Comparison of ENCODE assay signal across 8 cellular contexts in genomic region chr4:77863341-77863740, GRCh38. TPM values are rescaled to one million over a fixed set of nuclear protein-coding genes. Genes with fewer than 3 reads are reported as not detected.
A peak's percentile ranks its signal among the peaks of the same experiment; 100 is the strongest.
DNase-seq lines count a peak whose midpoint lies in the region; ATAC-seq and TF ChIP-seq lines count a peak whose summit lies in the region.
"Not testable (repeated sequence)": the region's sequence is repeated elsewhere in the genome, so short reads cannot be mapped to it uniquely, and the experiment has no call there.

No MANE protein-coding gene starts in this region.

- H2AFZ ChIP-seq in SK-N-SH (ENCODE audit: low read depth) (peak overlapping the region; percentile 83), osteoblast (ENCODE audit: low read length) (peak overlapping the region; percentile 95)

- TF ChIP-seq CTCF in Calu3 (IDR thresholded peaks at IDR 0.05; ENCODE audit: unreplicated experiment); SK-N-SH (IDR thresholded peaks at IDR 0.05); endodermal cell (conservative IDR thresholded peaks at IDR 0.05); kidney epithelial cell (IDR thresholded peaks at IDR 0.05; ENCODE audit: insufficient read depth, low read length, poor library complexity, severe bottlenecking); osteoblast (IDR thresholded peaks at IDR 0.05; ENCODE audit: extremely low read depth, low read depth, low read length); thoracic aorta (IDR thresholded peaks at IDR 0.05): not testable (repeated sequence)

- CTCF ChIA-PET in Calu3 (lab: Charles Lee), result interaction anchor here (0.7 to 1.0 kb wide), 2 partner anchors 15 to 1592 kb away, joined by 3 read pairs; no protein-coding TSS in a partner anchor
- CTCF ChIA-PET in SK-N-SH (lab: Yijun Ruan, JAX), result not testable (repeated sequence)

- not testable (repeated sequence) for H3K27me3 ChIP-seq in SK-N-SH (ENCODE audit: insufficient read depth); endodermal cell (ENCODE audit: control insufficient read depth, insufficient read depth, low read length, poor library complexity, severe bottlenecking); kidney epithelial cell (ENCODE audit: control insufficient read depth, insufficient read depth, low read length); osteoblast (ENCODE audit: insufficient read depth, low read length); thoracic aorta (replicated peaks; ENCODE audit: insufficient read depth)

- H3K4me3 Mint-ChIP-seq in Calu3 (ENCODE audit: low read depth, unreplicated experiment) (peak overlapping the region; percentile 95), IgD-negative memory B cell (peak overlapping the region; percentile 91 to 100 (median 97)), endodermal cell (peak overlapping the region; percentile 87)

- TF ChIP-seq RAD21 in SK-N-SH (IDR thresholded peaks at IDR 0.05; ENCODE audit: low read length), result not testable (repeated sequence)

- TSS peak; percentile 36 for BruUV-seq in Calu3 (replicated peaks; lab: Mats Ljungman, UMichigan)

- H3K9me2 ChIP-seq in SK-N-SH, result not testable (repeated sequence)

- H3K27ac Mint-ChIP-seq in Calu3 (ENCODE audit: unreplicated experiment) (peak overlapping the region; percentile 98), IgD-negative memory B cell (peak overlapping the region; percentile 99 to 100 (median 100)), endodermal cell (peak overlapping the region; percentile 99)
- peak overlapping the region; percentile 98 to 100 for H3K27ac Mint-ChIP-seq in activated naive CD4-positive, alpha-beta T cell treated with anti-CD3 and anti-CD28 coated beads, Interleukin-2, amount 50 U/mL, for 72 hours

- peak in 1 of 2 donors; percentile 5 for ATAC-seq in activated naive CD4-positive, alpha-beta T cell treated with anti-CD3 and anti-CD28 coated beads, Interleukin-2, amount 50 U/mL, for 72 hours
- not testable (repeated sequence) for ATAC-seq in thoracic aorta (ENCODE audit: insufficient number of reproducible peaks, low FRiP score, low read depth)

- H3K9ac ChIP-seq in SK-N-SH (peak overlapping the region; percentile 97), endodermal cell (ENCODE audit: extremely low read depth, low read length, poor library complexity, severe bottlenecking) (peak overlapping the region; percentile 89)

- not testable (repeated sequence) for H3K4me1 ChIP-seq in SK-N-SH (ENCODE audit: control insufficient read depth in 1 of 2, insufficient read depth in 2 of 2, low read depth in 1 of 2, low read length in 1 of 2); endodermal cell (ENCODE audit: control insufficient read depth, insufficient read depth, low read length)
- H3K4me1 ChIP-seq in osteoblast (ENCODE audit: insufficient read depth, low read length) (peaks cover 12% of the 10 kb centered on the region), thoracic aorta (ENCODE audit: control insufficient read depth in 1 of 2, low read depth in 2 of 2) (peaks cover 5 to 14% of the 10 kb centered on the region in 2 donors)

- H3K36me3 ChIP-seq in SK-N-SH (replicated peaks in 1 of 2; ENCODE audit: control insufficient read depth in 1 of 2, insufficient read depth in 2 of 2, low read length in 1 of 2), result peaks cover 2 to 16% of the 10 kb centered on the region in 2 experiments
- H3K36me3 ChIP-seq in endodermal cell (ENCODE audit: control insufficient read depth, insufficient read depth, low read length); kidney epithelial cell (ENCODE audit: control insufficient read depth, insufficient read depth, low read length); osteoblast (ENCODE audit: insufficient read depth, low read length); thoracic aorta: not testable (repeated sequence)

- POLR2A ChIA-PET in SK-N-SH (lab: Yijun Ruan, JAX), result not testable (repeated sequence)

- H4K20me1 ChIP-seq in SK-N-SH (ENCODE audit: insufficient read depth); osteoblast (ENCODE audit: insufficient read depth, low read length): not testable (repeated sequence)

- H3K4me2 ChIP-seq in SK-N-SH (peak overlapping the region; percentile 65), osteoblast (ENCODE audit: insufficient read depth, low read length) (peak overlapping the region; percentile 91)

- H3K27ac ChIP-seq in SK-N-SH (ENCODE audit: low read depth in 2 of 2, low read length in 1 of 2) (peak overlapping the region; percentile 97 to 99; a peak in 3 of 4 replicates), osteoblast (ENCODE audit: low read depth, low read length) (peak overlapping the region; percentile 98), thoracic aorta (peak overlapping the region; percentile 94 to 98)
- not testable (repeated sequence) for H3K27ac ChIP-seq in endodermal cell (ENCODE audit: low read depth, low read length)

- H3K4me1 Mint-ChIP-seq in Calu3 (ENCODE audit: low read depth, unreplicated experiment), result peaks cover 12% of the 10 kb centered on the region
- peaks cover 18 to 33% (median 29%) of the 10 kb centered on the region in 3 donors for H3K4me1 Mint-ChIP-seq in IgD-negative memory B cell
- H3K4me1 Mint-ChIP-seq in endodermal cell, result not testable (repeated sequence)

- not testable (repeated sequence) for H3K27me3 Mint-ChIP-seq in Calu3 (ENCODE audit: unreplicated experiment); IgD-negative memory B cell; endodermal cell (ENCODE audit: insufficient read depth)

- H3K9me3 Mint-ChIP-seq in Calu3 (ENCODE audit: low read depth, unreplicated experiment); IgD-negative memory B cell; activated naive CD4-positive, alpha-beta T cell treated with anti-CD3 and anti-CD28 coated beads, Interleukin-2, amount 50 U/mL, for 72 hours; endodermal cell: not testable (repeated sequence)

- H3K79me2 ChIP-seq in SK-N-SH (ENCODE audit: insufficient read depth) (peaks cover 44% of the 10 kb centered on the region), osteoblast (ENCODE audit: insufficient read depth, low read length) (peaks cover 49% of the 10 kb centered on the region)

- peak overlapping the region; percentile 69 to 98 for H3K4me3 ChIP-seq in SK-N-SH (ENCODE audit: low read depth in 2 of 2, low read length in 1 of 2)
- H3K4me3 ChIP-seq in endodermal cell (ENCODE audit: low read length), result peak overlapping the region; percentile 91
- H3K4me3 ChIP-seq in kidney epithelial cell (ENCODE audit: low read depth, low read length), result peak overlapping the region; percentile 81
- H3K4me3 ChIP-seq in osteoblast (ENCODE audit: insufficient read depth, low read length), result peak overlapping the region; percentile 99
- H3K4me3 ChIP-seq in thoracic aorta, result peak overlapping the region; percentile 90

- intact Hi-C loops in Calu3 (cut with micrococcal nuclease; ENCODE audit: unreplicated experiment), result not testable (repeated sequence)

- H3K36me3 Mint-ChIP-seq in Calu3 (ENCODE audit: insufficient read depth, unreplicated experiment), result peaks cover 33% of the 10 kb centered on the region
- not testable (repeated sequence) for H3K36me3 Mint-ChIP-seq in IgD-negative memory B cell
- H3K36me3 Mint-ChIP-seq in activated naive CD4-positive, alpha-beta T cell treated with anti-CD3 and anti-CD28 coated beads, Interleukin-2, amount 50 U/mL, for 72 hours, result peaks cover 18 to 20% of the 10 kb centered on the region in 2 donors
- H3K36me3 Mint-ChIP-seq in endodermal cell (ENCODE audit: low read depth), result peaks cover 14% of the 10 kb centered on the region

- not testable (repeated sequence) for DNase-seq in Calu3; SK-N-SH; activated naive CD4-positive, alpha-beta T cell treated with anti-CD3 and anti-CD28 coated beads, Interleukin-2, amount 50 U/mL, for 72 hours (ENCODE audit: low spot score in 2 of 2); endodermal cell; kidney epithelial cell (ENCODE audit: low read depth); osteoblast (ENCODE audit: insufficient read length, low spot score, missing footprints); thoracic aorta (ENCODE audit: low spot score)

- 14% methylated on average over 14 of the region's 14 CpGs for WGBS in SK-N-SH (ENCODE audit: low lambda C conversion rate)
- 38 to 42% methylated on average over 9 to 14 of the region's 14 CpGs for WGBS in endodermal cell (ENCODE audit: insufficient coverage in 1 of 2, insufficient read length in 1 of 2), 2 experiments

- not testable (repeated sequence) for H3K9me3 ChIP-seq in SK-N-SH; endodermal cell (ENCODE audit: control insufficient read depth, low read length); osteoblast (ENCODE audit: low read depth, low read length); thoracic aorta

- H3F3A ChIP-seq in SK-N-SH (replicated peaks; ENCODE audit: insufficient read depth), result peaks cover 20% of the 10 kb centered on the region

- not testable (repeated sequence) for TF ChIP-seq EP300 in SK-N-SH (IDR thresholded peaks at IDR 0.05; ENCODE audit: borderline replicate concordance in 1 of 2, low read depth in 1 of 2, low read length in 1 of 2)

RNA-seq across cellular contexts. Expression of gene MRPL1, which starts 0.7 kb away (rescaled TPM):
- total RNA-seq in Calu3 (2022) (24.1 and 29.3 TPM in 2 replicates), endodermal cell (10 to 100 TPM; 31.7 to 46.4 TPM), kidney epithelial cell (32.0 and 35.8 TPM in 2 replicates), osteoblast (23.2 and 25.3 TPM in 2 replicates), thoracic aorta (10 to 100 TPM in 1 of 2 donors, 1 to 10 TPM in 1; 6.1 to 22.5 TPM)
- polyA plus RNA-seq in IgD-negative memory B cell (30.0 TPM), SK-N-SH (2012; rRNA removed) (11.0 and 13.0 TPM in 2 replicates)
- 18.3 and 28.8 TPM in 2 replicates for polyA plus RNA-seq in SK-N-SH (2012; cell fraction: cytosol; rRNA removed)
- polyA plus RNA-seq in SK-N-SH (2012; cell fraction: nucleus; rRNA removed), result 3.5 and 6.7 TPM in 2 replicates
- total RNA-seq in activated naive CD4-positive, alpha-beta T cell treated with anti-CD3 and anti-CD28 coated beads, Interleukin-2, amount 50 U/mL, for 72 hours, result 10 to 100 TPM; 21.0 to 47.2 TPM
- 31.7 TPM for polyA plus RNA-seq in endodermal cell (2013, experiment 1 of 2)
- polyA plus RNA-seq in endodermal cell (2013, experiment 2 of 2), result 33.2 TPM

RNA-seq across cellular contexts. Expression of gene CNOT6L, which starts 44.2 kb away (rescaled TPM):
- total RNA-seq in Calu3 (2022) (27.1 and 29.7 TPM in 2 replicates), endodermal cell (10 to 100 TPM; 26.0 to 37.1 TPM), kidney epithelial cell (11.8 and 15.8 TPM in 2 replicates), osteoblast (15.2 and 17.4 TPM in 2 replicates), thoracic aorta (10 to 100 TPM; 22.9 to 39.9 TPM)
- polyA plus RNA-seq in IgD-negative memory B cell (40.1 TPM), SK-N-SH (2012; rRNA removed) (2.3 and 2.8 TPM in 2 replicates)
- polyA plus RNA-seq in SK-N-SH (2012; cell fraction: cytosol; rRNA removed), result 4.1 and 4.6 TPM in 2 replicates
- polyA plus RNA-seq in SK-N-SH (2012; cell fraction: nucleus; rRNA removed), result 4.3 and 5.5 TPM in 2 replicates
- 100 to 1,000 TPM; 105 to 114 TPM for total RNA-seq in activated naive CD4-positive, alpha-beta T cell treated with anti-CD3 and anti-CD28 coated beads, Interleukin-2, amount 50 U/mL, for 72 hours
- polyA plus RNA-seq in endodermal cell (2013, experiment 1 of 2), result 8.4 TPM
- polyA plus RNA-seq in endodermal cell (2013, experiment 2 of 2), result 11.5 TPM
